Comparison of ENCODE assay signal across 21 cellular contexts in the genomic region with DNA sequence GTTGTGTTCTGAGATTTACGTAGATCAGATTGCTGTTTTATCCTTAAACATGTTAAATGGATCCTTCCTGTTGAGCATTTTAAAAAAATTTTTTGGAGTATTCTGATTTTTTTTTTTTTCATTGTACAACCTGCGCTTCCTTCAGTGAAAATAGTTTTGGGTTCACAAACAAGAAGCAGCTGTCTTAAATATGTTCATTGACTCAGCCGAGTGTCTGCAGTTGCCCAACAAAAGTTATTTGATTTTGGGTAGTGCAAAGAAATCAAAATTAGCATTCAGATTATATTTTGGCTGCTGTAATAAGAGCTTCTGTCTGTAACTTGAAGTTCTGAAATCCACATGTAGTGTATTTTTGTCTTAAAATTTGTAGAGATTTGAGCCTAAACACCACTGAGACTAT.
"Had no signal": no experiment of that assay in that cellular context is flagged by ENCODE, and none has a peak within 500 bp of the region (broad histone marks: within the 10 kb centered on the region; RNA-seq: fewer than 3 reads in every experiment).

No MANE protein-coding gene starts in this region.

- H3K9me3 Mint-ChIP-seq: naive thymus-derived CD8-positive, alpha-beta T cell; stimulated activated naive B cell treated with anti-CD40 and anti-IgM and Interleukin-4, amounts not matched to agents 10 μg/mL and 1 μg/mL and 100 μg/mL, for 72 hours; stimulated activated naive CD8-positive, alpha-beta T cell treated with anti-CD3 and anti-CD28 coated beads, Interleukin-15, amount 100 ng/mL, for 72 hours had no signal

- H3K9me3 ChIP-seq: heart left ventricle, neutrophil, psoas muscle, right lobe of liver, spleen, testis, tibial nerve, upper lobe of right lung, vagina had no signal

- H3K27ac ChIP-seq: heart left ventricle, neutrophil, psoas muscle, right lobe of liver, spleen, testis, tibial nerve, upper lobe of right lung, vagina had no signal

- H3K36me3 ChIP-seq: heart left ventricle, neutrophil, right lobe of liver, spleen, tibial nerve, upper lobe of right lung, vagina had no signal

- H3K4me3 Mint-ChIP-seq: naive thymus-derived CD8-positive, alpha-beta T cell; stimulated activated naive B cell treated with anti-CD40 and anti-IgM and Interleukin-4, amounts not matched to agents 10 μg/mL and 1 μg/mL and 100 μg/mL, for 72 hours; stimulated activated naive CD8-positive, alpha-beta T cell treated with anti-CD3 and anti-CD28 coated beads, Interleukin-15, amount 100 ng/mL, for 72 hours had no signal

- DNase-seq: effector memory CD4-positive, alpha-beta T cell; heart left ventricle; hippocampal formation; left colon; midbrain; naive thymus-derived CD8-positive, alpha-beta T cell; psoas muscle; retina; right lobe of liver; spleen; stimulated activated CD4-positive, alpha-beta T cell treated with anti-CD3 and anti-CD28 coated beads, Interleukin-15, amount 100 ng/mL, for 24 hours; stimulated activated CD4-positive, alpha-beta T cell treated with anti-CD3 and anti-CD28 coated beads, Interleukin-1b, Interleukin-23, amount 100 ng/mL, for 48 hours; stimulated activated CD4-positive, alpha-beta T cell treated with anti-CD3 and anti-CD28 coated beads, Interleukin-4, amount 100 ng/mL, for 24 hours; stimulated activated naive B cell treated with anti-CD40 and anti-IgM and Interleukin-4, amounts not matched to agents 10 μg/mL and 1 μg/mL and 100 μg/mL, for 72 hours; stimulated activated naive CD8-positive, alpha-beta T cell treated with anti-CD3 and anti-CD28 coated beads, Interleukin-15, amount 100 ng/mL, for 72 hours; testis; upper lobe of right lung had no signal

- H3K27ac Mint-ChIP-seq: naive thymus-derived CD8-positive, alpha-beta T cell; stimulated activated naive B cell treated with anti-CD40 and anti-IgM and Interleukin-4, amounts not matched to agents 10 μg/mL and 1 μg/mL and 100 μg/mL, for 72 hours; stimulated activated naive CD8-positive, alpha-beta T cell treated with anti-CD3 and anti-CD28 coated beads, Interleukin-15, amount 100 ng/mL, for 72 hours had no signal

- H3K4me3 ChIP-seq: heart left ventricle, psoas muscle, right lobe of liver, spleen, testis, tibial nerve, upper lobe of right lung, vagina had no signal

- H3K27me3 Mint-ChIP-seq: naive thymus-derived CD8-positive, alpha-beta T cell; stimulated activated naive B cell treated with anti-CD40 and anti-IgM and Interleukin-4, amounts not matched to agents 10 μg/mL and 1 μg/mL and 100 μg/mL, for 72 hours; stimulated activated naive CD8-positive, alpha-beta T cell treated with anti-CD3 and anti-CD28 coated beads, Interleukin-15, amount 100 ng/mL, for 72 hours had no signal

- H3K4me1 ChIP-seq: right lobe of liver, upper lobe of right lung, vagina had no signal

- H3K27me3 ChIP-seq: heart left ventricle, neutrophil, right lobe of liver, spleen, testis, tibial nerve, upper lobe of right lung, vagina had no signal

- ATAC-seq: esophagus mucosa; left colon; naive thymus-derived CD8-positive, alpha-beta T cell; psoas muscle; right lobe of liver; stimulated activated naive B cell treated with anti-CD40 and anti-IgM and Interleukin-4, amounts not matched to agents 10 μg/mL and 1 μg/mL and 100 μg/mL, for 72 hours; stimulated activated naive CD8-positive, alpha-beta T cell treated with anti-CD3 and anti-CD28 coated beads, Interleukin-15, amount 100 ng/mL, for 72 hours; upper lobe of right lung had no signal
